ENCODE assay signal across 8 cellular contexts in genomic region chr3:195260286-195260905, GRCh38. TPM values are rescaled to one million over a fixed set of nuclear protein-coding genes. Genes with fewer than 3 reads are reported as not detected.
A peak's percentile ranks its signal among the peaks of the same experiment; 100 is the strongest.
DNase-seq lines count a peak whose midpoint lies in the region; ATAC-seq, FAIRE-seq and TF ChIP-seq lines count a peak whose summit lies in the region.

No MANE protein-coding gene starts in this region.

- no peak for TF ChIP-seq EP300 in A549 (IDR thresholded peaks at IDR 0.05)

- H3K27me3 ChIP-seq in tibial artery = no peaks in the 10 kb centered on the region

- ATAC-seq in A549 (peak; percentile 68 to 69), HG03354 (IDR thresholded peaks at IDR 0.05; ENCODE audit: poor library complexity, severe bottlenecking, unreplicated experiment) (peak; percentile 27), GM18519 (IDR thresholded peaks at IDR 0.05; ENCODE audit: low FRiP score, unreplicated experiment) (no peak)

- H3K4me1 ChIP-seq in A549 = peaks cover 7% of the 10 kb centered on the region; the same call in 1 of the 3 replicates
- H3K4me1 ChIP-seq in tibial artery = peaks cover 0 to 31% (median 14%) of the 10 kb centered on the region in 4 donors

- intact Hi-C loops in tibial artery (cut with DNase I; ENCODE audit: low total_unique reads) = loop anchor here (5.0 kb wide), 1 partner anchor 578 kb away; no protein-coding TSS in a partner anchor

- CTCF ChIA-PET in A549 (lab: Yijun Ruan, JAX) (interaction anchor here (0.6 to 7.1 kb wide), 15 partner anchors 10 to 589 kb away, joined by 3 to 59 read pairs (median 3); partner anchors contain the start of genes LSG1 and XXYLT1), RWPE1 (lab: Yijun Ruan, JAX) (interaction anchor here (0.6 to 2.6 kb wide), 4 partner anchors 10 to 1185 kb away, joined by 3 to 9 read pairs (median 4); partner anchors contain the start of gene XXYLT1)

- H3K27ac ChIP-seq in A549 (peak overlapping the region; percentile 89 to 94), RWPE1 (peak overlapping the region; percentile 83), cingulate gyrus (ENCODE audit: low read depth, low read length) (peak overlapping the region; percentile 54), tibial artery (peak overlapping the region; percentile 61 to 65)

- H3K9me3 ChIP-seq in A549 (no peaks in the 10 kb centered on the region), tibial artery (no peaks in the 10 kb centered on the region)

- H3K4me3 ChIP-seq in A549 (peak overlapping the region; percentile 65), tibial artery (peak overlapping the region; percentile 53 to 63)

- H3K36me3 ChIP-seq in tibial artery = no peaks in the 10 kb centered on the region

- no peak for TF ChIP-seq POLR2A in A549 (IDR thresholded peaks at IDR 0.05; ENCODE audit: low read length)

- in situ Hi-C loops in GM13977 (cut with MboI; ENCODE audit: low pct_unique_long_range_greater_than_20kb, low sequenced_read_pairs, unreplicated experiment) = loop anchor here (10.0 kb wide), 1 partner anchor 576 kb away; the partner anchor contains the start of gene FAM43A

- WGBS in A549 (ENCODE audit: missing lambda C conversion rate) = 31% methylated on average over 17 of the region's 41 CpGs

- peak overlapping the region; percentile 96 for H3K4me2 ChIP-seq in A549

- DNase-seq in A549 (ENCODE audit: low read depth in 1 of 2, low spot score in 1 of 2) = no peak
- peak; percentile 60 for DNase-seq in GM13977 (ENCODE audit: low spot score)
- DNase-seq in RWPE1 (ENCODE audit: low spot score) = no peak
- peak; percentile 33 for DNase-seq in medulla oblongata (ENCODE audit: extremely low spot score)
- peak in 1 of 2 donors; percentile 46 for DNase-seq in tibial artery

- POLR2A ChIA-PET in A549 (lab: Yijun Ruan, JAX) (interaction anchor here (1.2 kb wide), 2 partner anchors 10 to 589 kb away, joined by 5 to 8 read pairs; partner anchors contain the start of genes LSG1 and XXYLT1), RWPE1 (lab: Yijun Ruan, JAX; ENCODE audit: low non-redundant PET) (no interaction called here)

- no peak for TF ChIP-seq RAD21 in A549 (conservative IDR thresholded peaks at IDR 0.05 in 1 of 2, IDR thresholded peaks at IDR 0.05 in 1 of 2)

- TF ChIP-seq CTCF in A549 (IDR thresholded peaks at IDR 0.05) = no peak; the same call in 2 of the 3 replicates
- TF ChIP-seq CTCF in GM13977 (IDR thresholded peaks at IDR 0.05; ENCODE audit: extremely low read depth, insufficient read depth, missing control alignments) = no peak
- TF ChIP-seq CTCF in RWPE1 (conservative IDR thresholded peaks at IDR 0.05; ENCODE audit: low read depth) = peak; percentile 66
- peak in 1 of 2 experiments; percentile 5 for TF ChIP-seq CTCF in tibial artery (IDR thresholded peaks at IDR 0.05)

- no peak for FAIRE-seq in A549 (lab: Jason Lieb, UNC)

TF ChIP-seq in A549, 52 proteins besides CTCF, POLR2A, EP300 and RAD21:
- no peak for TF ChIP-seq HOXB5 (CRISPR knock-in tag; IDR thresholded peaks at IDR 0.05)
- TF ChIP-seq MAX (IDR thresholded peaks at IDR 0.05) = 0 out of 2 replicates have a peak, but pooled peaks have one; percentile 0

RNA-seq across cellular contexts. Expression of gene XXYLT1, which starts 10.6 kb away (rescaled TPM):
- polyA plus RNA-seq in A549 (2011; rRNA removed) (11.5 and 12.0 TPM in 2 replicates), A549 (2017; fragmentation: RNase III; extraction: RNeasy Plus Mini Kit Qiagen cat#74134 plus additional on column Dnase treatment) (9.7 to 11.9 TPM (median 11.1 TPM) in 3 replicates)
- 10.3 and 14.7 TPM in 2 replicates for polyA plus RNA-seq in A549 (2012; cell fraction: cytosol; rRNA removed)
- polyA plus RNA-seq in A549 (2012; cell fraction: nucleus; rRNA removed) = 10.0 and 12.1 TPM in 2 replicates
- polyA minus RNA-seq in A549 (2011; rRNA and poly(A)+ RNA removed) = 13.0 and 14.9 TPM in 2 replicates

Comparison
In these comparisons a context has a peak if more than half of its experiments do, and no peak if none do; other contexts are left out.
1. DNase-seq: peak in GM13977 (single experiment) and medulla oblongata (single experiment); none in A549 (0 of 2) and RWPE1 (single experiment).
2. Peak in every context shown above with its lines, with median percentiles within 50 percentile points of each other: H3K27ac ChIP-seq.